In the genomic region with DNA sequence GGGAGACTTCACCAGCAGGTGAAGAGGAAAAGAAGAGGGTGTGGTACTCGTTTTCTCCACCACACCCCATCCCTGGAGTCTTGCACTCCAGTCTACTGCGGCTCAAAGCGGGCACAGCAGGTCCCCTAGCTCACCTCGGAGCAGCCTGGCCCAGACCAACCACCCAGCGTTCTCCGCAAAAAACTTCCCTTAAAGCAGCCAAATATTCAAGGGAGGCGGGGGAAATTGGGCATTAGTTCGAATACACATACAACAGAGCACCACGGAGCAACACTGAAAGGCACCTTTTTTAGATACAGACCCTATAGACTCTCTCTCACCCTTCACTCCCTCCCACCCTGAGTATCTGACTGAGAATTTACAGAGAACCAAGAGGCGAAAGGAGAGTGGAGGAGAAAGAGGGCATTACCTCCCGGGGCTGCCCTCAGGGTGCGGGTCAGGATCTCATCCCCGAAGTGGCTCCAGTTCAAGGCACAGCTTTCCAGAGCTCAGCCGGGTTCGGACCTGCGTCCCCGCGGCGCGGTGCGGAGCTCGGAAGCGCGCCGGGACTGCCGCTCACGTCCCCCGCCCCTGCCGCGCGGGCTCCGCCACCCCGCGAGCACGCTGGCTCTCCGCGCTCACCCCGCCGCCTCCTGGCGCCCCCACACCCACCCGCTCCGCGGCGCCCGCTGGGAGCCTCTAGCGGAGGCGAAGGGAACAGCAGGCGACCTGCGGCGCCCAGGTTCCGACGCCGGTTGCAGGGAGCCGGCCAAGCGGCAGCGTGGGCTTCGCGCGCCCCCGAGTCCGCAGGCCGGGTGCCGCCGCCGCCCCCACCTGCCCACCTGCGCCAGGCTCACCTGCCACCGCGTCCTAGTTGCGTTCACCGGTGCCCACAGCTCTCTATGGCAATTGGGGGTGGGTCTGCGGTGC, we compare ENCODE assay signal across 8 cellular contexts. TPM values are rescaled to one million over a fixed set of nuclear protein-coding genes. Genes with fewer than 3 reads are reported as not detected.
DNase-seq lines count a peak whose midpoint lies in the region; ATAC-seq and TF ChIP-seq lines count a peak whose summit lies in the region.

No MANE protein-coding gene starts in this region.

- TF ChIP-seq CTCF in lung (IDR thresholded peaks at IDR 0.05; ENCODE audit: control extremely low read depth, extremely low read depth) (peak; percentile 38), OCI-LY7 (conservative IDR thresholded peaks at IDR 0.05; ENCODE audit: low read length) (no peak)

- ATAC-seq in GM19467 (IDR thresholded peaks at IDR 0.05; ENCODE audit: unreplicated experiment) (peak; percentile 77), HG03469 (IDR thresholded peaks at IDR 0.05; ENCODE audit: unreplicated experiment) (peak; percentile 73), lung (ENCODE audit: insufficient read depth, low FRiP score) (peak; percentile 85)

- H3K4me3 ChIP-seq in lung (no peak overlapping the region), OCI-LY7 (ENCODE audit: low read depth, low read length, poor library complexity, severe bottlenecking) (no peak overlapping the region)

- peaks cover 0 to 14% of the 10 kb centered on the region in 2 donors for H3K4me1 ChIP-seq in lung (ENCODE audit: control insufficient read depth in 2 of 2, insufficient read depth in 2 of 2, low read length in 2 of 2)
- H3K4me1 ChIP-seq in OCI-LY7 (ENCODE audit: insufficient read depth, low read length, poor library complexity, severe bottlenecking), result no peaks in the 10 kb centered on the region

- in situ Hi-C loops in SK-MEL-5 (cut with HindIII; ENCODE audit: low pct_unique_long_range_greater_than_20kb, low sequenced_read_pairs), result no loop called here

- intact Hi-C loops in OCI-LY7 (cut with micrococcal nuclease; ENCODE audit: unreplicated experiment), result no loop called here

- no peak overlapping the region for H3K4me2 ChIP-seq in OCI-LY7 (ENCODE audit: low read length)

- H3K27ac ChIP-seq in lung (ENCODE audit: low read depth in 1 of 2, low read length in 1 of 2), result no peak overlapping the region
- H3K27ac ChIP-seq in OCI-LY7 (ENCODE audit: low read depth, low read length, poor library complexity, severe bottlenecking), result no peak overlapping the region

- peaks cover 0 to 2% of the 10 kb centered on the region in 2 donors for H3K9me3 ChIP-seq in lung (ENCODE audit: control insufficient read depth in 2 of 2, insufficient read depth in 1 of 2, low read length in 1 of 2)
- no peaks in the 10 kb centered on the region for H3K9me3 ChIP-seq in OCI-LY7 (ENCODE audit: low read length)

- H3K9me2 ChIP-seq in OCI-LY7 (ENCODE audit: insufficient read depth, low read length), result no peaks in the 10 kb centered on the region

- H4K20me1 ChIP-seq in OCI-LY7 (ENCODE audit: insufficient read depth, low read length), result no peaks in the 10 kb centered on the region

- POLR2A ChIA-PET in OCI-LY7 (lab: Charles Lee), result no interaction called here

- H3K36me3 ChIP-seq in lung (ENCODE audit: control insufficient read depth in 2 of 2, insufficient read depth in 2 of 2, low read length in 2 of 2), result no peaks in the 10 kb centered on the region
- no peaks in the 10 kb centered on the region for H3K36me3 ChIP-seq in OCI-LY7 (ENCODE audit: insufficient read depth, low read length)

- no peak overlapping the region for H2AFZ ChIP-seq in OCI-LY7 (ENCODE audit: low read length)

- 1 to 2% methylated on average over 67 to 71 of the region's 71 CpGs for WGBS in lung, 2 donors

- BruUV-seq in OCI-LY7 (replicated peaks; lab: Mats Ljungman, UMichigan), result no TSS peak

- DNase-seq in COR-L47 (lab: John Stamatoyannopoulos, UW), result peak; percentile 61
- peak; percentile 56 for DNase-seq in SK-MEL-5 (ENCODE audit: low read depth, low spot score)
- peak; percentile 47 for DNase-seq in dermis blood vessel endothelial cell
- DNase-seq in lung (ENCODE audit: low spot score), result peak; percentile 32
- peak; percentile 21 to 27 for DNase-seq in stimulated activated CD8-positive, alpha-beta memory T cell treated with anti-CD3 and anti-CD28 coated beads, Interleukin-2, amount 100 ng/mL, for 48 hours (ENCODE audit: low read depth in 2 of 2)
- DNase-seq in OCI-LY7 (ENCODE audit: low spot score), result no peak

- CTCF ChIA-PET in OCI-LY7 (lab: Charles Lee; ENCODE audit: unreplicated experiment), result no interaction called here

- H3K27me3 ChIP-seq in lung (ENCODE audit: control insufficient read depth, insufficient read depth), result peaks cover 15% of the 10 kb centered on the region

- no peaks in the 10 kb centered on the region for H3K79me2 ChIP-seq in OCI-LY7 (ENCODE audit: insufficient read depth, low read depth, low read length)

RNA-seq across cellular contexts. Expression of a gene that starts 1.5 kb away (rescaled TPM):
- total RNA-seq in SK-MEL-5 (2014; rRNA removed; shearing (Covaris generic)), result 0.29 and 0.45 TPM in 2 replicates
- polyA plus RNA-seq in SK-MEL-5 (2015; cell fraction: cytosol; rRNA removed), result 0.44 and 0.51 TPM in 2 replicates
- polyA plus RNA-seq in SK-MEL-5 (2015; cell fraction: nucleus; rRNA removed), result 0.79 TPM in 2 replicates
- under 0.01 TPM in 1 of 2 replicates, not detected in the other for total RNA-seq in dermis blood vessel endothelial cell
- total RNA-seq in lung, result under 1 TPM in 1 of 2 donors, not detected in 1; 0.52 TPM
- polyA plus RNA-seq in lung, result under 1 TPM in 1 of 2 donors, not detected in 1; 0.03 TPM
- not detected in 2 replicates for total RNA-seq in OCI-LY7 (2014; rRNA removed; shearing (Covaris generic))
- total RNA-seq in OCI-LY7 (2022), result not detected in 2 replicates
